In the genomic region with DNA sequence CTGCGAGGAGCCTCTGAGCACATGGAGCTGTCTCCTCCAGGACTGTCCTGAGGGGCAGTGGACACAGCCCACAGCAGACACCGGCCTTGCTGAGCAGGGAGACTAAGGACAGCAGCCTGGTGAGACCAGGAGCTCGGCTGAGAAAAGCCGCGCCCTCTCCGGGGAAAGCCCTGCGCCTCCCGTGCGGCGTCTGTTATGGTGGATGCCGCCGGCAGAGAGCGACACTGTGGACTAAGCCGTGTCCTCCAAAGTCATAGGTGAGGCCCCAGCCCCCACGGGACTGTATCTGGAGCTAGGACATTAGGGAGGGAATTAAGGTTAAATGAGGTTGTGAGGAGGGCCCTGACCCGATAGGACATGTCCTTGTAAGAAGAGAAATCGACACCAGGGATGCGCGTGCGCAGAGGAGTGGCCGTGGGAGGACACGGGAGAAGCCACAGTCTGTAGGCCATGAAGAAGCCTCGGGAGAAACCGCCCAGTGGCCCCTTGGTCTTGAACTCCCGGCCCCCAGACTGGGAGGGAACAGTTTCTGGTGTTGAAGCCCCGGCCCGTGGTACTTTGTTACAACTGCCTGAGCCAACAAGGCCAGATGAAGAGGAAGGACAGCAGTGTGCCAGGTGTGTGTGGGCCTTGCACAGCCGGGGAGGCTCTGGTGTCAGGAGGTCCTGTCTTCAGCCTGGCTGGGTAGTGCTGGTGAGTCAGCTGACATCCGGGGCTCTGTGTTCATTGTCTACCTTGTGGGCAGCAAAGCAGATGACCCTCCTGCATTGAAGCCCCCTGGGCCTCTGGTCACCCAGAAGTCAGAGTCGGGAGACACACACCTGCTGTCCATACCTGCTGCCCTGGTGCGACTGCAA, we compare ENCODE assay signal across 21 cellular contexts. TPM values are rescaled to one million over a fixed set of nuclear protein-coding genes. Genes with fewer than 3 reads are reported as not detected.
DNase-seq lines count a peak whose midpoint lies in the region; ATAC-seq and TF ChIP-seq lines count a peak whose summit lies in the region.
"Had no signal": no experiment of that assay in that cellular context is flagged by ENCODE, and none has a peak within 500 bp of the region (broad histone marks: within the 10 kb centered on the region; RNA-seq: fewer than 3 reads in every experiment).

No MANE protein-coding gene starts in this region.

- H3K4me1 Mint-ChIP-seq in chondrocyte (ENCODE audit: low read depth), result no peaks in the 10 kb centered on the region

- H4K20me1 ChIP-seq in osteoblast (ENCODE audit: insufficient read depth, low read length), result no peaks in the 10 kb centered on the region

- H3K27me3 Mint-ChIP-seq in chondrocyte (ENCODE audit: low read depth), result peaks cover 7% of the 10 kb centered on the region

- H3K4me1 ChIP-seq in right cardiac atrium (ENCODE audit: control insufficient read depth, insufficient read depth, low read length) (no peaks in the 10 kb centered on the region), osteoblast (ENCODE audit: insufficient read depth, low read length) (no peaks in the 10 kb centered on the region), aorta (ENCODE audit: control insufficient read depth in 1 of 2, insufficient read depth in 2 of 2, low read length in 2 of 2) (no peaks in the 10 kb centered on the region)

- H3K9me3 ChIP-seq in right cardiac atrium (ENCODE audit: control insufficient read depth, low read length), result no peaks in the 10 kb centered on the region
- H3K9me3 ChIP-seq in osteoblast (ENCODE audit: low read depth, low read length), result no peaks in the 10 kb centered on the region
- H3K9me3 ChIP-seq in aorta (ENCODE audit: control insufficient read depth, low read length), result no peaks in the 10 kb centered on the region
- peaks cover 14% of the 10 kb centered on the region for H3K9me3 ChIP-seq in WERI-Rb-1 (ENCODE audit: severe bottlenecking)
- H3K9me3 ChIP-seq: MG63 had no signal

- intact Hi-C loops in right cardiac atrium (cut with DNase I) (no loop called here), left cardiac atrium (cut with DNase I) (loop anchor here in 1 of 2 donors (10.0 kb wide), 1 partner anchor 247 kb away; no protein-coding TSS in a partner anchor), aorta (cut with DNase I) (no loop called here)

- no peak overlapping the region for H2AFZ ChIP-seq in osteoblast (ENCODE audit: low read length)

- H3K36me3 Mint-ChIP-seq in chondrocyte (ENCODE audit: low read depth), result no peaks in the 10 kb centered on the region

- peaks cover 5% of the 10 kb centered on the region for H3K9me3 Mint-ChIP-seq in chondrocyte (ENCODE audit: low read depth)

- 87% methylated on average over 31 of the region's 31 CpGs for WGBS in right cardiac atrium
- WGBS in aorta, 2 donors, result 88 to 89% methylated on average over 31 of the region's 31 CpGs

- no peak overlapping the region for H3K27ac Mint-ChIP-seq in chondrocyte (ENCODE audit: unreplicated experiment)

- no peak overlapping the region for H3K4me2 ChIP-seq in osteoblast (ENCODE audit: insufficient read depth, low read length)

- no peak overlapping the region for H3K4me3 Mint-ChIP-seq in chondrocyte (ENCODE audit: unreplicated experiment)

- no peak overlapping the region for H3K4me3 ChIP-seq in right cardiac atrium (ENCODE audit: low read length)
- H3K4me3 ChIP-seq in osteoblast (ENCODE audit: insufficient read depth, low read length), result no peak overlapping the region
- no peak overlapping the region for H3K4me3 ChIP-seq in aorta (ENCODE audit: low read length in 2 of 2)
- no peak overlapping the region for H3K4me3 ChIP-seq in WERI-Rb-1 (ENCODE audit: low read depth, low read length)
- H3K4me3 ChIP-seq: MG63 had no signal

- H3K36me3 ChIP-seq in osteoblast (ENCODE audit: insufficient read depth, low read length), result no peaks in the 10 kb centered on the region
- no peaks in the 10 kb centered on the region for H3K36me3 ChIP-seq in aorta (ENCODE audit: control insufficient read depth in 1 of 2, insufficient read depth in 2 of 2, low read length in 1 of 2)
- H3K36me3 ChIP-seq in WERI-Rb-1, result no peaks in the 10 kb centered on the region
- H3K36me3 ChIP-seq: MG63 had no signal

- H3K27ac ChIP-seq in right cardiac atrium (ENCODE audit: low read length) (no peak overlapping the region), osteoblast (ENCODE audit: low read depth, low read length) (no peak overlapping the region), aorta (ENCODE audit: low read depth in 1 of 2, low read length in 2 of 2) (no peak overlapping the region), WERI-Rb-1 (no peak overlapping the region)
- H3K27ac ChIP-seq: RWPE1 had no signal

- ATAC-seq in right cardiac atrium (peak in 1 of 2 donors; percentile 10), left cardiac atrium (no peak), aorta (ENCODE audit: low FRiP score) (no peak), GM21576 (IDR thresholded peaks at IDR 0.05; ENCODE audit: unreplicated experiment) (no peak)
- ATAC-seq: PC-3 had no signal

- H3K79me2 ChIP-seq in osteoblast (ENCODE audit: insufficient read depth, low read length), result no peaks in the 10 kb centered on the region

- no peak for TF ChIP-seq CTCF in chondrocyte (IDR thresholded peaks at IDR 0.05)
- TF ChIP-seq CTCF in osteoblast (IDR thresholded peaks at IDR 0.05; ENCODE audit: extremely low read depth, low read depth, low read length), result no peak
- TF ChIP-seq CTCF in WERI-Rb-1 (IDR thresholded peaks at IDR 0.05; ENCODE audit: low read depth, low read length), result no peak

- no peaks in the 10 kb centered on the region for H3K27me3 ChIP-seq in right cardiac atrium (ENCODE audit: control insufficient read depth, insufficient read depth)
- H3K27me3 ChIP-seq in osteoblast (ENCODE audit: insufficient read depth, low read length), result peaks cover 7% of the 10 kb centered on the region
- no peaks in the 10 kb centered on the region for H3K27me3 ChIP-seq in aorta (ENCODE audit: control insufficient read depth in 1 of 2, insufficient read depth in 2 of 2, low read length in 1 of 2)
- H3K27me3 ChIP-seq in WERI-Rb-1 (ENCODE audit: insufficient read depth, low read depth, severe bottlenecking), result peaks cover 95% of the 10 kb centered on the region
- H3K27me3 ChIP-seq: MG63 had no signal

- peak in 2 of 3 donors; percentile 30 to 40 for DNase-seq in right cardiac atrium
- DNase-seq in left cardiac atrium, result no peak
- peak; percentile 79 for DNase-seq in chondrocyte (ENCODE audit: low spot score)
- DNase-seq in osteoblast (ENCODE audit: insufficient read length, low spot score, missing footprints), result peak; percentile 18
- DNase-seq in aorta, result peak; percentile 30 to 67
- DNase-seq in WERI-Rb-1, result no peak
- DNase-seq: ACHN, AML-193, COR-L47, DMS153, EL, GOT3, Karpas-422, MG63, NCI-H1092 treated with DMSO at 0.1 percent for 48 hours, NCI-H2081 treated with DMSO at 0.1 percent for 48 hours, NCI-H510A, NCI-H774, PC-3 had no signal

RNA-seq across cellular contexts. Expression of gene MRPL36, which starts 22.1 kb away (rescaled TPM):
- total RNA-seq in right cardiac atrium (10 to 100 TPM; 40.8 to 51.3 (median 48.1) TPM), left cardiac atrium (10 to 100 TPM; 47.3 to 50.9 TPM), chondrocyte (37.4 to 50.8 TPM (median 48.3 TPM) in 3 replicates), osteoblast (35.1 and 35.7 TPM in 2 replicates), aorta (10 to 100 TPM; 25.1 to 28.5 TPM)
- polyA plus RNA-seq in right cardiac atrium (104 TPM), aorta (10 to 100 TPM; 49.5 to 62.2 TPM)

RNA-seq across cellular contexts. Expression of gene NDUFS6, which starts 23.7 kb away (rescaled TPM):
- total RNA-seq in right cardiac atrium (10 to 100 TPM; 64.1 to 90.1 (median 76.8) TPM), left cardiac atrium (10 to 100 TPM; 84.2 to 86.1 TPM), chondrocyte (23.7 to 31.3 TPM (median 25.7 TPM) in 3 replicates), osteoblast (19.2 and 23.9 TPM in 2 replicates), aorta (10 to 100 TPM; 16.7 to 24.2 TPM)
- polyA plus RNA-seq in right cardiac atrium (216 TPM), aorta (10 to 100 TPM; 46.6 to 64.9 TPM)

Comparison
In these comparisons a context has a peak if more than half of its experiments do, and no peak if none do; other contexts are left out.
1. DNase-seq: peak in right cardiac atrium (2 of 3), chondrocyte (single experiment), osteoblast (single experiment) and aorta (2 of 2); none in left cardiac atrium (single experiment) and WERI-Rb-1 (single experiment).